In the genomic region with DNA sequence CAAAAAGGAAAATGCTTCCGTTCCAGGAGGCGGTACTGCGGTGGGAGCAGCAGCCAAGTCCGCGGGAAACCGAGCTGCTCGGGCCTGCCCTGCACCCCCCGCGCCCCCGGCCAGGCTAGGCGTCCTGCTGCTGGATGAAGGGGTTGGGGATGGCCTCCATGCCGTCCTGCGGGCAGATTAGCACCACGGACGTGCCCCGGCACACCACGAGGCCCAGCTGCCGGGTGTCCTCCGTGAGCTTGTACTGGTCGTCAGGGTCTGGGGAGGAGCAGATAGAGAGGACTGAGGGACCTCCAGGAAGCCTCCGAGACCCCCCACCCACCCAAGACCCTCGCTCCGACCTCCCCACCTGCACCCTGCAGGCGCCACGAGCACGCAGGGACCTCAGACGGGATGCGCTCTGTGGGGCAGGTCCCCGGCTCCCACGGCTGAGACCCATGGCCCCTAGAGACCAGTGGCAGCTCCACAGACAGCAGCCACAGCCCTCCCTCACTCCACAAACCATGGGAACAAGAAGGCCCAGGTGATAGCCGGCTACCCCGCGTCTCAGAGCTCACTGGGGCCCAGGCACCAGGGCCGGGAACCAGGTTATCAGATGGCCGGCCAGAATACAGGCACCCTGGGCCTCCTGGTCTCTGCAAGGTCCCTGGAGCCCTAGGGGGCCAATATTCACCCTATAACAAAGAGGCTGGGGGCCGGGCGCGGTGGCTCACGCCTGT, we compare ENCODE assay signal across 34 cellular contexts. TPM values are rescaled to one million over a fixed set of nuclear protein-coding genes. Genes with fewer than 3 reads are reported as not detected.
"Had no signal": no experiment of that assay in that cellular context is flagged by ENCODE, and none has a peak within 500 bp of the region (broad histone marks: within the 10 kb centered on the region; RNA-seq: fewer than 3 reads in every experiment).

No MANE protein-coding gene starts in this region.

- H3K27ac ChIP-seq: coronary artery, esophagus squamous epithelium, heart right ventricle, lower lobe of right lung, ovary, psoas muscle, sigmoid colon, testis, tibial artery had no signal

- H3K36me3 Mint-ChIP-seq: type B pancreatic cell had no signal

- H3K27me3 Mint-ChIP-seq: effector memory CD8-positive, alpha-beta T cell; type B pancreatic cell had no signal

- H3K27ac Mint-ChIP-seq: effector memory CD8-positive, alpha-beta T cell; nephron progenitor cell; stimulated activated effector memory CD8-positive, alpha-beta T cell treated with anti-CD3 and anti-CD28 coated beads, Interleukin-12 subunit alpha, Interleukin-12 subunit beta, amount 100 ng/mL, for 72 hours; type B pancreatic cell had no signal

- H3K36me3 ChIP-seq: ovary had no signal

- H3K4me3 Mint-ChIP-seq: effector memory CD8-positive, alpha-beta T cell; naive thymus-derived CD8-positive, alpha-beta T cell; nephron progenitor cell; stimulated activated effector memory CD8-positive, alpha-beta T cell treated with anti-CD3 and anti-CD28 coated beads, Interleukin-12 subunit alpha, Interleukin-12 subunit beta, amount 100 ng/mL, for 72 hours; type B pancreatic cell had no signal

- H3K4me3 ChIP-seq: coronary artery, esophagus squamous epithelium, heart right ventricle, lower lobe of right lung, ovary, psoas muscle, sigmoid colon, testis, tibial artery had no signal

- FAIRE-seq: endometrium, islet of Langerhans had no signal

- DNase-seq: dermis blood vessel endothelial cell; effector memory CD8-positive, alpha-beta T cell; erythroblast; esophagus squamous epithelium; foreskin melanocyte; glutamatergic neuron; heart right ventricle; hippocampal formation; kidney glomerular epithelial cell; left ventricle myocardium superior; lower lobe of right lung; naive thymus-derived CD8-positive, alpha-beta T cell; nephron progenitor cell; occipital lobe; ovary; posterior cingulate gyrus; psoas muscle; right cardiac atrium; sigmoid colon; stimulated activated CD4-positive, alpha-beta T cell treated with anti-CD3 and anti-CD28 coated beads, Interleukin-2, amount 100 ng/mL, for 24 hours; stimulated activated CD4-positive, alpha-beta T cell treated with anti-CD3 and anti-CD28 coated beads, Interleukin-4, amount 100 ng/mL, for 24 hours; stimulated activated naive CD8-positive, alpha-beta T cell treated with anti-CD3 and anti-CD28 coated beads, Interleukin-15, Interleukin-2, amounts not matched to agents 100 U/mL and 50 U/mL, for 24 hours; substantia nigra; testis; tibial artery had no signal

- H3K9me3 ChIP-seq: esophagus squamous epithelium, heart right ventricle, lower lobe of right lung, ovary, psoas muscle, sigmoid colon, testis, tibial artery had no signal

- ATAC-seq: effector memory CD8-positive, alpha-beta T cell; heart right ventricle; left ventricle myocardium superior; lower lobe of right lung; naive thymus-derived CD8-positive, alpha-beta T cell; psoas muscle; right cardiac atrium; stimulated activated effector memory CD8-positive, alpha-beta T cell treated with anti-CD3 and anti-CD28 coated beads, Interleukin-12 subunit alpha, Interleukin-12 subunit beta, amount 100 ng/mL, for 72 hours; stimulated activated naive CD8-positive, alpha-beta T cell treated with anti-CD3 and anti-CD28 coated beads, Interleukin-15, Interleukin-2, amounts not matched to agents 100 U/mL and 50 U/mL, for 24 hours had no signal

- H3K9me3 Mint-ChIP-seq: effector memory CD8-positive, alpha-beta T cell; naive thymus-derived CD8-positive, alpha-beta T cell; nephron progenitor cell; stimulated activated effector memory CD8-positive, alpha-beta T cell treated with anti-CD3 and anti-CD28 coated beads, Interleukin-12 subunit alpha, Interleukin-12 subunit beta, amount 100 ng/mL, for 72 hours; type B pancreatic cell had no signal

- H3K27me3 ChIP-seq: esophagus squamous epithelium, heart right ventricle, ovary, sigmoid colon, testis, tibial artery had no signal

RNA-seq across cellular contexts. Expression of gene LINGO3, which starts 13.8 kb away (rescaled TPM):
- total RNA-seq: dermis blood vessel endothelial cell, heart right ventricle, left ventricle myocardium superior, lower lobe of right lung, mesenteric fat pad, myocyte, ovary, psoas muscle, right cardiac atrium, skeletal muscle tissue, urinary bladder had no signal
- polyA plus RNA-seq: heart right ventricle, ovary, right cardiac atrium had no signal

RNA-seq across cellular contexts. Expression of gene TMPRSS9, which starts 38.3 kb away (rescaled TPM):
- total RNA-seq: heart right ventricle; left ventricle myocardium superior; lower lobe of right lung; mesenteric fat pad; myocyte; naive thymus-derived CD8-positive, alpha-beta T cell had no signal
- polyA plus RNA-seq: naive thymus-derived CD8-positive, alpha-beta T cell; psoas muscle; right cardiac atrium had no signal

RNA-seq across cellular contexts. Expression of gene PEAK3, which starts 39.7 kb away (rescaled TPM):
- total RNA-seq: occipital lobe, skeletal muscle tissue, urinary bladder had no signal
